In the genomic region with DNA sequence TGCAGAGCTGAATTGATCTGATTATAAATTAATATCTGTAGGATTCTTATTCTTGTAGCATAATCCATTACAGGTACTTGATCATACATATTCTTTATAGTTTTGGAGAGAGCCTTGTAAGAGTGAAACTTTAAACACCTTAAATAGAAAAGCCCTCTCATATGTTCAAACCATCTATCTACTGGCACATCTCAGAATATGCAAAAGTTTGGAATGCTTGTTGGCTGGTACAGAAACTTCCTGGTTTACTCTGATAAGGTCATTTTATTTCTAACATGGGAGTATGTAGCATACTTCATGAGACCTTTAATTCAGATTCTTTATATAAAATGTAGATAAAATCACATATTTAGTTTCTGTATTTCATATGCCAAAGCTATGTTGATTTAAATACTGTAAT, we compare ENCODE assay signal across 27 cellular contexts.
"Had no signal": no experiment of that assay in that cellular context is flagged by ENCODE, and none has a peak within 500 bp of the region (broad histone marks: within the 10 kb centered on the region; RNA-seq: fewer than 3 reads in every experiment).

No MANE protein-coding gene starts in this region.

- H3K9me3 Mint-ChIP-seq: mesothelial cell of epicardium; naive B cell; natural killer cell; nephron progenitor cell; neural progenitor cell; stimulated activated naive B cell treated with anti-CD40 and anti-IgM and Interleukin-4, amounts not matched to agents 10 μg/mL and 1 μg/mL and 100 μg/mL, for 72 hours had no signal

- ATAC-seq: left cardiac atrium; left lobe of liver; lower lobe of right lung; natural killer cell; right lobe of liver; stimulated activated naive B cell treated with anti-CD40 and anti-IgM and Interleukin-4, amounts not matched to agents 10 μg/mL and 1 μg/mL and 100 μg/mL, for 72 hours; stimulated activated naive CD8-positive, alpha-beta T cell treated with anti-CD3 and anti-CD28 coated beads, Interleukin-15, Interleukin-2, amounts not matched to agents 100 U/mL and 50 U/mL, for 24 hours had no signal

- H3K27ac Mint-ChIP-seq: neural progenitor cell; stimulated activated naive B cell treated with anti-CD40 and anti-IgM and Interleukin-4, amounts not matched to agents 10 μg/mL and 1 μg/mL and 100 μg/mL, for 72 hours had no signal

- DNase-seq: hippocampal formation; kidney glomerular epithelial cell; left cardiac atrium; lower lobe of right lung; mammary epithelial cell; mesendoderm; naive B cell; natural killer cell; nephron progenitor cell; occipital lobe; ovary; right lobe of liver; stimulated activated CD4-positive, alpha-beta T cell treated with anti-CD3 and anti-CD28 coated beads, Interleukin-1b, Interleukin-23, amount 100 ng/mL, for 48 hours; stimulated activated CD4-positive, alpha-beta T cell treated with anti-CD3 and anti-CD28 coated beads, Interleukin-2, amount 100 ng/mL, for 48 hours; stimulated activated CD4-positive, alpha-beta T cell treated with anti-CD3 and anti-CD28 coated beads, Interleukin-4, amount 100 ng/mL, for 4 hours; stimulated activated CD8-positive, alpha-beta memory T cell treated with anti-CD3 and anti-CD28 coated beads, Interleukin-4, amount 100 ng/mL, for 48 hours; stimulated activated naive B cell treated with anti-CD40 and anti-IgM and Interleukin-4, amounts not matched to agents 10 μg/mL and 1 μg/mL and 100 μg/mL, for 72 hours; stimulated activated naive CD8-positive, alpha-beta T cell treated with anti-CD3 and anti-CD28 coated beads, Interleukin-15, Interleukin-2, amounts not matched to agents 100 U/mL and 50 U/mL, for 24 hours; stomach; testis; thyroid gland; transverse colon; upper lobe of left lung had no signal

- H3K4me3 Mint-ChIP-seq: mesothelial cell of epicardium; naive B cell; natural killer cell; nephron progenitor cell; neural progenitor cell; stimulated activated naive B cell treated with anti-CD40 and anti-IgM and Interleukin-4, amounts not matched to agents 10 μg/mL and 1 μg/mL and 100 μg/mL, for 72 hours had no signal

- H3K27me3 Mint-ChIP-seq: naive B cell; progenitor cell of endocrine pancreas; stimulated activated naive B cell treated with anti-CD40 and anti-IgM and Interleukin-4, amounts not matched to agents 10 μg/mL and 1 μg/mL and 100 μg/mL, for 72 hours had no signal

- H3K4me1 Mint-ChIP-seq: mesothelial cell of epicardium, natural killer cell, nephron progenitor cell, neural progenitor cell had no signal
